ENCODE assay signal across 12 cellular contexts in genomic region chr17:66737524-66737923, GRCh38.
DNase-seq lines count a peak whose midpoint lies in the region; ATAC-seq and TF ChIP-seq lines count a peak whose summit lies in the region.
"Had no signal": no experiment of that assay in that cellular context is flagged by ENCODE, and none has a peak within 500 bp of the region (broad histone marks: within the 10 kb centered on the region; RNA-seq: fewer than 3 reads in every experiment).

No MANE protein-coding gene starts in this region.

- H3K27ac Mint-ChIP-seq in progenitor cell of endocrine pancreas: no peak overlapping the region
- H3K27ac Mint-ChIP-seq: T-cell had no signal

- intact Hi-C loops in ascending aorta (cut with DNase I): no loop called here

- TF ChIP-seq CTCF in GM13976 (IDR thresholded peaks at IDR 0.05; ENCODE audit: borderline replicate concordance, control extremely low read depth, extremely low read depth, insufficient read depth, missing control alignments) (peak; percentile 3), hepatocyte (IDR thresholded peaks at IDR 0.05; ENCODE audit: poor library complexity) (peak; percentile 29), progenitor cell of endocrine pancreas (IDR thresholded peaks at IDR 0.05; ENCODE audit: unreplicated experiment) (peak; percentile 34), ascending aorta (IDR thresholded peaks at IDR 0.05) (peak in 1 of 3 experiments; percentile 16)

- no peaks in the 10 kb centered on the region for H3K4me1 Mint-ChIP-seq in progenitor cell of endocrine pancreas (ENCODE audit: low read depth)
- H3K4me1 Mint-ChIP-seq: T-cell had no signal

- peaks cover 8% of the 10 kb centered on the region for H3K27me3 Mint-ChIP-seq in progenitor cell of endocrine pancreas
- H3K27me3 Mint-ChIP-seq: T-cell had no signal

- no peak for ATAC-seq in GM19035 (IDR thresholded peaks at IDR 0.05; ENCODE audit: unreplicated experiment)
- ATAC-seq: T-cell had no signal

- no peaks in the 10 kb centered on the region for H3K4me1 ChIP-seq in hepatocyte (ENCODE audit: insufficient read depth)
- H3K4me1 ChIP-seq in ascending aorta: no peaks in the 10 kb centered on the region

- in situ Hi-C loops in GM13976 (cut with MboI; ENCODE audit: low sequenced_read_pairs, unreplicated experiment): no loop called here

- H4K20me1 ChIP-seq in hepatocyte (ENCODE audit: insufficient read depth, poor library complexity, severe bottlenecking): no peaks in the 10 kb centered on the region

- H3K9me3 Mint-ChIP-seq in progenitor cell of endocrine pancreas (ENCODE audit: low read depth): no peaks in the 10 kb centered on the region
- H3K9me3 Mint-ChIP-seq: T-cell had no signal

- H3K27me3 ChIP-seq in hepatocyte (no peaks in the 10 kb centered on the region), ascending aorta (no peaks in the 10 kb centered on the region)

- H3K36me3 Mint-ChIP-seq in progenitor cell of endocrine pancreas (ENCODE audit: insufficient read depth): peaks cover 1% of the 10 kb centered on the region

- H3K4me2 ChIP-seq in hepatocyte: no peak overlapping the region

- WGBS in hepatocyte (ENCODE audit: low lambda C conversion rate, missing lambda C conversion rate): 43% methylated on average over 12 of the region's 12 CpGs

- H2AFZ ChIP-seq in hepatocyte: no peak overlapping the region

- H3K9me3 ChIP-seq in hepatocyte (ENCODE audit: low read depth) (no peaks in the 10 kb centered on the region), ascending aorta (no peaks in the 10 kb centered on the region)

- H3K4me3 ChIP-seq in hepatocyte (no peak overlapping the region), ascending aorta (no peak overlapping the region)

- H3K79me2 ChIP-seq in hepatocyte: no peaks in the 10 kb centered on the region

- H3K27ac ChIP-seq in hepatocyte (no peak overlapping the region), ascending aorta (no peak overlapping the region)

- H3K4me3 Mint-ChIP-seq in progenitor cell of endocrine pancreas (ENCODE audit: low read depth): no peak overlapping the region
- H3K4me3 Mint-ChIP-seq: T-cell had no signal

- H3K36me3 ChIP-seq in hepatocyte (replicated peaks; ENCODE audit: insufficient read depth, low read depth) (no peaks in the 10 kb centered on the region), ascending aorta (no peaks in the 10 kb centered on the region)

- H3K9me2 ChIP-seq in hepatocyte (replicated peaks; ENCODE audit: insufficient read depth): no peaks in the 10 kb centered on the region

- DNase-seq in GM13976 (ENCODE audit: low spot score) (no peak), cerebellum (ENCODE audit: low spot score) (peak; percentile 38), hepatocyte (ENCODE audit: low spot score) (peak; percentile 24), progenitor cell of endocrine pancreas (ENCODE audit: low spot score, unreplicated experiment) (no peak), GDM1 (lab: John Stamatoyannopoulos, UW) (no peak), ascending aorta (ENCODE audit: low spot score in 2 of 2) (no peak), NCI-H2029 (lab: John Stamatoyannopoulos, UW) (no peak)
- DNase-seq: central memory CD4-positive, alpha-beta T cell; hippocampal formation; NCI-H524 treated with DMSO at 0.1 percent for 48 hours; T-cell had no signal

Comparison
In these comparisons a context has a peak if more than half of its experiments do, and no peak if none do; other contexts are left out.
1. DNase-seq: peak in cerebellum (single experiment) and hepatocyte (single experiment); none in GM13976 (single experiment), progenitor cell of endocrine pancreas (single experiment), GDM1 (single experiment), ascending aorta (0 of 2) and NCI-H2029 (single experiment).